Comparison of ENCODE assay signal across 17 cellular contexts in genomic region chr5:110784901-110785300, GRCh38.
"Had no signal": no experiment of that assay in that cellular context is flagged by ENCODE, and none has a peak within 500 bp of the region (broad histone marks: within the 10 kb centered on the region; RNA-seq: fewer than 3 reads in every experiment).

No MANE protein-coding gene starts in this region.

- H3K79me2 ChIP-seq: hepatocyte had no signal

- H3K9me3 Mint-ChIP-seq: activated naive CD4-positive, alpha-beta T cell treated with anti-CD3 and anti-CD28 coated beads, Interleukin-2, amount 50 U/mL, for 72 hours had no signal

- H3K4me3 ChIP-seq: hepatocyte, left ventricle myocardium inferior, right atrium auricular region, spleen, suprapubic skin had no signal

- H3K9me3 ChIP-seq: right atrium auricular region, suprapubic skin had no signal

- H3K4me3 Mint-ChIP-seq: activated CD4-positive, alpha-beta memory T cell treated with anti-CD3 and anti-CD28 coated beads, Interleukin-2, amount 10 ng/mL, durations not matched to agents 7 days and 5 days; activated T-cell treated with anti-CD3 and anti-CD28 coated beads, Interleukin-2, amount 50 U/mL, for 4 hours; nephron progenitor cell; stimulated activated naive CD8-positive, alpha-beta T cell treated with anti-CD3 and anti-CD28 coated beads, Interleukin-15, Interleukin-2, amounts not matched to agents 100 ng/mL and 50 ng/mL, for 24 hours; T-helper 1 cell treated with Interleukin-12 subunit alpha and Interleukin-12 subunit beta and Interleukin-4 antibody, amounts not matched to agents 30 μg/mL and 1 μg/mL, for 36 hours; WTC11 had no signal

- H3K27me3 ChIP-seq: hepatocyte, right atrium auricular region, spleen, suprapubic skin had no signal

- H3K36me3 Mint-ChIP-seq: activated naive CD4-positive, alpha-beta T cell treated with anti-CD3 and anti-CD28 coated beads, Interleukin-2, amount 50 U/mL, for 72 hours; WTC11 had no signal

- H3K27ac Mint-ChIP-seq: activated CD4-positive, alpha-beta memory T cell treated with anti-CD3 and anti-CD28 coated beads, Interleukin-2, amount 10 ng/mL, durations not matched to agents 7 days and 5 days; activated naive CD4-positive, alpha-beta T cell treated with anti-CD3 and anti-CD28 coated beads, Interleukin-2, amount 50 U/mL, for 72 hours; nephron progenitor cell; stimulated activated naive CD8-positive, alpha-beta T cell treated with anti-CD3 and anti-CD28 coated beads, Interleukin-15, Interleukin-2, amounts not matched to agents 100 ng/mL and 50 ng/mL, for 24 hours; T-helper 1 cell treated with Interleukin-12 subunit alpha and Interleukin-12 subunit beta and Interleukin-4 antibody, amounts not matched to agents 30 μg/mL and 1 μg/mL, for 36 hours; WTC11 had no signal

- H3K4me1 Mint-ChIP-seq: activated CD4-positive, alpha-beta memory T cell treated with anti-CD3 and anti-CD28 coated beads, Interleukin-2, amount 10 ng/mL, durations not matched to agents 7 days and 5 days; nephron progenitor cell; WTC11 had no signal

- ATAC-seq: activated naive CD4-positive, alpha-beta T cell treated with anti-CD3 and anti-CD28 coated beads, Interleukin-2, amount 50 U/mL, for 72 hours; activated T-cell treated with anti-CD3 and anti-CD28 coated beads, Interleukin-2, amount 50 U/mL, for 4 hours; WTC11 had no signal

- H2AFZ ChIP-seq: hepatocyte had no signal

- H3K4me2 ChIP-seq: hepatocyte had no signal

- H3K4me1 ChIP-seq: left ventricle myocardium inferior, right atrium auricular region, spleen, suprapubic skin had no signal

- H3K27me3 Mint-ChIP-seq: activated CD4-positive, alpha-beta memory T cell treated with anti-CD3 and anti-CD28 coated beads, Interleukin-2, amount 10 ng/mL, durations not matched to agents 7 days and 5 days; stimulated activated naive CD8-positive, alpha-beta T cell treated with anti-CD3 and anti-CD28 coated beads, Interleukin-15, Interleukin-2, amounts not matched to agents 100 ng/mL and 50 ng/mL, for 24 hours had no signal

- H3K27ac ChIP-seq: hepatocyte, left ventricle myocardium inferior, right atrium auricular region, spleen, suprapubic skin had no signal

- H3K36me3 ChIP-seq: left ventricle myocardium inferior, right atrium auricular region, spleen, suprapubic skin had no signal

- DNase-seq: activated CD4-positive, alpha-beta memory T cell treated with anti-CD3 and anti-CD28 coated beads, Interleukin-2, amount 10 ng/mL, durations not matched to agents 7 days and 5 days; activated CD4-positive, alpha-beta T cell treated with anti-CD3 and anti-CD28 coated beads for 4 hours; activated effector memory CD4-positive, alpha-beta T cell treated with anti-CD3 and anti-CD28 coated beads, Interleukin-2, amount 50 U/mL, for 16 hours; activated T-cell treated with anti-CD3 and anti-CD28 coated beads, Interleukin-2, amount 50 U/mL, for 4 hours; amniotic stem cell; kidney; left ventricle myocardium inferior; nephron progenitor cell; occipital lobe; spleen had no signal
